Comparison of ENCODE assay signal across 1 cellular context in the genomic region with DNA sequence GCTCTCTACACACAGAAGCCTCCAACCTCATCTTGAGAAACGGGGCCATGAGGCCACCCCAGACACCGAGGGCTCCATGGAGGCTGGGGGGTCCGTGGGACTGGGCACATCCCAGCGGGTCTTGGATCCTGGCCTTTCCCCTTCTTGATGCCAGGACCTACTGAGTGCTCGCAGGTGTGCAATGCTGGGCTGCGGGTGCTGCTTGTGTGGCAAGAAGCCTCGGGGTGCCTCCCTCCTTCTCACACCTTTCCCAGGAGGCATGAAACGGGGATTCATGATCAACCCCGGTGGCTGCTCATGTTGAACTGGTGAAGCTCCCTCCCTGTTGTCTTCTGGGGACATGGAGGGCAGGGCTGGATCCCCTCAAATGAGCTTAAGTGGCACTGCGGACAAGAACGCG.
TF ChIP-seq lines count a peak whose summit lies in the region.

No MANE protein-coding gene starts in this region.

TF ChIP-seq in IMR-90, 13 proteins besides CTCF, POLR2A, EP300 and RAD21:
- TF ChIP-seq CHD1 (IDR thresholded peaks at IDR 0.05; ENCODE audit: low read depth, low read length) (no peak), FOS (IDR thresholded peaks at IDR 0.05; ENCODE audit: low read depth, low read length) (no peak), MAZ (IDR thresholded peaks at IDR 0.05; ENCODE audit: borderline replicate concordance, low read depth, low read length) (no peak), MXI1 (IDR thresholded peaks at IDR 0.05; ENCODE audit: borderline replicate concordance, low read depth, low read length) (no peak), NFE2L2 (IDR thresholded peaks at IDR 0.05; ENCODE audit: low read depth, low read length) (no peak), MAFK (IDR thresholded peaks at IDR 0.05; ENCODE audit: low read depth, low read length) (no peak), RCOR1 (IDR thresholded peaks at IDR 0.05; ENCODE audit: insufficient replicate concordance, low read length) (no peak), CEBPB (IDR thresholded peaks at IDR 0.05; ENCODE audit: low read depth, low read length) (no peak), SMC3 (IDR thresholded peaks at IDR 0.05; ENCODE audit: low read depth, low read length) (no peak), RFX5 (IDR thresholded peaks at IDR 0.05; ENCODE audit: low read depth, low read length) (no peak), BHLHE40 (IDR thresholded peaks at IDR 0.05; ENCODE audit: low read depth, low read length) (no peak)
- TF ChIP-seq, protein P1, sequence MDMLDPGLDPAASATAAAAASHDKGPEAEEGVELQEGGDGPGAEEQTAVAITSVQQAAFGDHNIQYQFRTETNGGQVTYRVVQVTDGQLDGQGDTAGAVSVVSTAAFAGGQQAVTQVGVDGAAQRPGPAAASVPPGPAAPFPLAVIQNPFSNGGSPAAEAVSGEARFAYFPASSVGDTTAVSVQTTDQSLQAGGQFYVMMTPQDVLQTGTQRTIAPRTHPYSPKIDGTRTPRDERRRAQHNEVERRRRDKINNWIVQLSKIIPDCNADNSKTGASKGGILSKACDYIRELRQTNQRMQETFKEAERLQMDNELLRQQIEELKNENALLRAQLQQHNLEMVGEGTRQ (IDR thresholded peaks at IDR 0.05; ENCODE audit: low read depth, low read length): no peak
- TF ChIP-seq, protein P2, sequence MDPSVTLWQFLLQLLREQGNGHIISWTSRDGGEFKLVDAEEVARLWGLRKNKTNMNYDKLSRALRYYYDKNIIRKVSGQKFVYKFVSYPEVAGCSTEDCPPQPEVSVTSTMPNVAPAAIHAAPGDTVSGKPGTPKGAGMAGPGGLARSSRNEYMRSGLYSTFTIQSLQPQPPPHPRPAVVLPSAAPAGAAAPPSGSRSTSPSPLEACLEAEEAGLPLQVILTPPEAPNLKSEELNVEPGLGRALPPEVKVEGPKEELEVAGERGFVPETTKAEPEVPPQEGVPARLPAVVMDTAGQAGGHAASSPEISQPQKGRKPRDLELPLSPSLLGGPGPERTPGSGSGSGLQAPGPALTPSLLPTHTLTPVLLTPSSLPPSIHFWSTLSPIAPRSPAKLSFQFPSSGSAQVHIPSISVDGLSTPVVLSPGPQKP (IDR thresholded peaks at IDR 0.05; ENCODE audit: borderline replicate concordance, low read depth, low read length): no peak
